ENCODE assay signal across 13 cellular contexts in the genomic region with DNA sequence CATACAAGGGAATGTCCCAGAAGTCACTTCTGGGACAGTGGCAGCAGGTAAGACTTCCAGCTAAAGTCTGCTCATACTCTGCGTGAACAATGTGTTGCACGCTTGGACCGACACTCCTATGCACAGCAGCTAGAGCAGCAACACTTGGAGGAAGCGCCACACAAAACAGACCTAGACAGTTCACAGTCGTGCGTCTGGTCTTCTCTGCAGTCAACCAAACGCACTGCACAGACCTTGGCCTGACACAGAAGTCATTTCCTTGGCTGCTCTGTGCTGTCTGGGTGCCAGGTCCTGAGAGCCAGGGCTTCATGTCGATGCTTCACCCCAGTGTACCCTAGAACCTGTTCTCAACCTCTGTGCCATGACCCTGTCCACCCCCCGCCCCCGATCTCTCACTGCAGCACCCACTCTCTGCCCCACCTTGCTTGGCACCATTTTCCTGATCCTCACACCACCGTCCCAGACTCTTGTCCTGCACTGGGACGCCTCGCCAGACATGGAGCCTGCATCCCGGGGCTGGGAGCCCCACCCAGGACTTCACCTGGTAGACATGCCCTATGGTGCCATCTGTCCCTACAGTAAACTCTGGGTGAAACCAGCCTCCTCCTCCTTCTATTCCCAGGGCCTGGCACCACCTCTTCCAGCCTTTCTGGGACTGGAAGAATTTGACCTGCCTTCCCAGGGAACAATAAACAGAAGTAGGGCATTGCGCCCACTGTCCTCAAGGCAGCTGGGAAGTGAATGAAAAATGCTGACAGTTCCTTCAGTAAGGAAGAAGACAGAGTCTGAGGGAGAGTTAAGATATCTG. TPM values are rescaled to one million over a fixed set of nuclear protein-coding genes. Genes with fewer than 3 reads are reported as not detected.
DNase-seq lines count a peak whose midpoint lies in the region; ATAC-seq lines count a peak whose summit lies in the region.
"Had no signal": no experiment of that assay in that cellular context is flagged by ENCODE, and none has a peak within 500 bp of the region (broad histone marks: within the 10 kb centered on the region; RNA-seq: fewer than 3 reads in every experiment).

No MANE protein-coding gene starts in this region.

- H3K4me1 ChIP-seq in right cardiac atrium (ENCODE audit: control insufficient read depth, insufficient read depth, low read length), result no peaks in the 10 kb centered on the region

- DNase-seq in MG63, result peak; percentile 28
- peak; percentile 70 for DNase-seq in activated effector memory CD4-positive, alpha-beta T cell treated with anti-CD3 and anti-CD28 coated beads, Interleukin-2, amount 50 U/mL, for 16 hours
- DNase-seq in right cardiac atrium, result peak in 1 of 3 donors; percentile 61
- DNase-seq in stimulated activated naive CD8-positive, alpha-beta T cell treated with anti-CD3 and anti-CD28 coated beads, Interleukin-15, Interleukin-2, amounts not matched to agents 100 U/mL and 50 U/mL, for 24 hours, result no peak
- DNase-seq in inferior parietal cortex (ENCODE audit: extremely low spot score), result no peak
- no peak for DNase-seq in DMS79 (lab: John Stamatoyannopoulos, UW)
- DNase-seq in NCI-H2196 treated with DMSO at 0.1 percent for 48 hours (lab: John Stamatoyannopoulos, UW; ENCODE audit: unreplicated experiment), result no peak
- no peak for DNase-seq in mesenteric fat pad (ENCODE audit: low spot score)
- DNase-seq: cortex of kidney, NCI-H1417 treated with DMSO at 0.1 percent for 48 hours, T1000 had no signal

- WGBS in right cardiac atrium, result 67% methylated on average over 15 of the region's 15 CpGs

- no peaks in the 10 kb centered on the region for H3K36me3 ChIP-seq in MG63

- intact Hi-C loops in right cardiac atrium (cut with DNase I), result loop anchor here in 2 of 4 donors (10.0 kb wide), 2 partner anchors 75 to 85 kb away; no protein-coding TSS in a partner anchor

- no peak overlapping the region for H3K27ac ChIP-seq in right cardiac atrium (ENCODE audit: low read length)

- H3K4me3 ChIP-seq in MG63 (no peak overlapping the region), right cardiac atrium (ENCODE audit: low read length) (no peak overlapping the region)
- H3K4me3 ChIP-seq: GM12878 had no signal

- peak; percentile 28 to 40 for ATAC-seq in right cardiac atrium
- ATAC-seq in stimulated activated naive CD8-positive, alpha-beta T cell treated with anti-CD3 and anti-CD28 coated beads, Interleukin-15, Interleukin-2, amounts not matched to agents 100 U/mL and 50 U/mL, for 24 hours, result peak; percentile 28

- H3K27me3 ChIP-seq in MG63 (no peaks in the 10 kb centered on the region), right cardiac atrium (ENCODE audit: control insufficient read depth, insufficient read depth) (no peaks in the 10 kb centered on the region)

- H3K9me3 ChIP-seq in MG63 (no peaks in the 10 kb centered on the region), right cardiac atrium (ENCODE audit: control insufficient read depth, low read length) (no peaks in the 10 kb centered on the region)

RNA-seq across cellular contexts. Expression of a gene that starts 3.1 kb away (rescaled TPM):
- 1.5 and 2.1 TPM in 2 replicates for total RNA-seq in MG63 (2014; rRNA removed; shearing (Covaris generic); ENCODE audit: low replicate concordance)
- 1 to 10 TPM; 1.5 to 3.0 (median 1.8) TPM for total RNA-seq in right cardiac atrium
- 0.95 TPM for polyA plus RNA-seq in right cardiac atrium
- total RNA-seq in mesenteric fat pad, result 27.2 TPM
- total RNA-seq: lung microvascular endothelial cell had no signal

Comparison
In these comparisons a context has a peak if more than half of its experiments do, and no peak if none do; other contexts are left out.
1. DNase-seq: peak in MG63 (single experiment) and activated effector memory CD4-positive, alpha-beta T cell treated with anti-CD3 and anti-CD28 coated beads, Interleukin-2, amount 50 U/mL, for 16 hours (single experiment); none in stimulated activated naive CD8-positive, alpha-beta T cell treated with anti-CD3 and anti-CD28 coated beads, Interleukin-15, Interleukin-2, amounts not matched to agents 100 U/mL and 50 U/mL, for 24 hours (single experiment), inferior parietal cortex (single experiment), DMS79 (single experiment), NCI-H2196 treated with DMSO at 0.1 percent for 48 hours (single experiment) and mesenteric fat pad (single experiment).